In the genomic region with DNA sequence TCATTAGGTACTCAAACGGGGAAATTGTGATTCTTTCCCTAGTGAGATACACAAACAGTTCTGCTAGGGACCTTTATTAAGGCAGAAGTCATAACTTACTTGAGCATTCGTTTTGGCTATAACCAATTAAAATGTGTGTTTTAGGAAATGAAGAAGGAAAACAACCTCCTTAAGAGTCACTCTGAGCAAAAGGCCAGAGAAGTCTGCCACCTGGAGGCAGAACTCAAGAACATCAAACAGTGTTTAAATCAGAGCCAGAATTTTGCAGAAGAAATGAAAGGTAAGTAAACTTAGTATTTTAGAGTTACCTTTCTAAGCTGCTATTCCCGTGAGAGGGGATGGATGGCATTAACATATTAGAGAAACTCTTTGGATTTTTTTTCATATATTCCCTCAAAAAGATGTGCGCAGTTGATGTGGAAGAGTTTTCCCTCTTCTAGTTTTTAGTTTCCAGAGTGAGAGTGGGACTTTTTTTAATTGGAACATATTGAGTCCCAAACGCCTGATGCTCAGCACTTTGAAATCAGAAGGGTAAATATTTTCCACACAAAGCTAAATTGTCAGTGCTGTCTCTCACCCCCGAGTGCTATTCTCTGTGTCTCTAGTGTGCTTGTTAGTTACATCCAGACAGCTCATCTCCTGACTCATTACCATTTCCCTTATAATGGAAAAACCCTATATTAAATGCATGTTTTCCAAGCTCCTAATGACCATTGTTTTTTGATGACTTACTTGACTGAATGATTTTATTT, we compare ENCODE assay signal across 8 cellular contexts. TPM values are rescaled to one million over a fixed set of nuclear protein-coding genes. Genes with fewer than 3 reads are reported as not detected.
DNase-seq lines count a peak whose midpoint lies in the region; ATAC-seq and TF ChIP-seq lines count a peak whose summit lies in the region.

No MANE protein-coding gene starts in this region.

- no peaks in the 10 kb centered on the region for H4K20me1 ChIP-seq in KMS-11 (ENCODE audit: insufficient read depth)

- H3K4me3 ChIP-seq in KMS-11 (IDR thresholded peaks at IDR 0.05; ENCODE audit: insufficient read depth, low read depth, low read length) (no peak overlapping the region), thoracic aorta (no peak overlapping the region)

- no peaks in the 10 kb centered on the region for H3K9me3 Mint-ChIP-seq in activated CD4-positive, alpha-beta T cell treated with anti-CD3 and anti-CD28 coated beads, Interleukin-2, amount 10 ng/mL, durations not matched to agents 7 days and 5 days

- CTCF ChIA-PET in activated CD4-positive, alpha-beta T cell treated with anti-CD3 and anti-CD28 coated beads, Interleukin-2, amount 10 ng/mL, durations not matched to agents 7 days and 5 days (lab: Charles Lee): interaction anchor here (0.6 to 1.7 kb wide), 7 partner anchors 10 to 942 kb away, joined by 3 to 7 read pairs (median 4); no protein-coding TSS in a partner anchor

- H3K36me3 Mint-ChIP-seq in activated CD4-positive, alpha-beta T cell treated with anti-CD3 and anti-CD28 coated beads, Interleukin-2, amount 10 ng/mL, durations not matched to agents 7 days and 5 days (ENCODE audit: low read depth): peaks cover 35% of the 10 kb centered on the region

- H3K4me1 Mint-ChIP-seq in activated CD4-positive, alpha-beta T cell treated with anti-CD3 and anti-CD28 coated beads, Interleukin-2, amount 10 ng/mL, durations not matched to agents 7 days and 5 days: peaks cover 19% of the 10 kb centered on the region

- H2AFZ ChIP-seq in KMS-11 (ENCODE audit: low read depth): no peak overlapping the region

- no peak overlapping the region for H3K4me2 ChIP-seq in KMS-11

- H3K27ac Mint-ChIP-seq in activated CD4-positive, alpha-beta T cell treated with anti-CD3 and anti-CD28 coated beads, Interleukin-2, amount 10 ng/mL, durations not matched to agents 7 days and 5 days: peak overlapping the region; percentile 76

- H3K36me3 ChIP-seq in KMS-11 (ENCODE audit: insufficient read depth) (peaks cover 9% of the 10 kb centered on the region; the same call in 1 of the 2 replicates), thoracic aorta (no peaks in the 10 kb centered on the region)

- H3K27me3 ChIP-seq in KMS-11 (ENCODE audit: insufficient read depth, low read depth): no peaks in the 10 kb centered on the region
- H3K27me3 ChIP-seq in thoracic aorta (replicated peaks; ENCODE audit: insufficient read depth): no peaks in the 10 kb centered on the region

- DNase-seq in SIG-M5 treated with dmso at 0.1 percent for 504 hours (lab: John Stamatoyannopoulos, UW; ENCODE audit: unreplicated experiment): peak; percentile 40
- no peak for DNase-seq in SIG-M5 (lab: John Stamatoyannopoulos, UW)
- DNase-seq in activated CD4-positive, alpha-beta T cell treated with anti-CD3 and anti-CD28 coated beads, Interleukin-2, amount 10 ng/mL, durations not matched to agents 7 days and 5 days: peak; percentile 44
- DNase-seq in globus pallidus (ENCODE audit: low spot score): peak; percentile 6
- no peak for DNase-seq in thoracic aorta (ENCODE audit: low spot score)
- no peak for DNase-seq in stimulated activated CD8-positive, alpha-beta memory T cell treated with anti-CD3 and anti-CD28 coated beads, Interleukin-4, amount 100 ng/mL, for 48 hours

- no peak overlapping the region for H3K27ac ChIP-seq in KMS-11
- H3K27ac ChIP-seq in thoracic aorta: no peak overlapping the region

- POLR2A ChIA-PET in activated CD4-positive, alpha-beta T cell treated with anti-CD3 and anti-CD28 coated beads, Interleukin-2, amount 10 ng/mL, durations not matched to agents 7 days and 5 days (lab: Charles Lee): no interaction called here

- H3K4me1 ChIP-seq in KMS-11 (ENCODE audit: low read depth, poor library complexity, severe bottlenecking) (no peaks in the 10 kb centered on the region), thoracic aorta (ENCODE audit: control insufficient read depth in 1 of 2, low read depth in 2 of 2) (no peaks in the 10 kb centered on the region)

- ATAC-seq in GM19023 (IDR thresholded peaks at IDR 0.05; ENCODE audit: unreplicated experiment) (peak; percentile 49), thoracic aorta (ENCODE audit: insufficient number of reproducible peaks, low FRiP score, low read depth) (no peak)

- peak; percentile 85 for TF ChIP-seq CTCF in KMS-11 (conservative IDR thresholded peaks at IDR 0.05; ENCODE audit: low read depth, low read length)
- TF ChIP-seq CTCF in thoracic aorta (IDR thresholded peaks at IDR 0.05): peak; percentile 33

- H3K4me3 Mint-ChIP-seq in activated CD4-positive, alpha-beta T cell treated with anti-CD3 and anti-CD28 coated beads, Interleukin-2, amount 10 ng/mL, durations not matched to agents 7 days and 5 days: no peak overlapping the region

- no peaks in the 10 kb centered on the region for H3K9me3 ChIP-seq in thoracic aorta

- H3K27me3 Mint-ChIP-seq in activated CD4-positive, alpha-beta T cell treated with anti-CD3 and anti-CD28 coated beads, Interleukin-2, amount 10 ng/mL, durations not matched to agents 7 days and 5 days: no peaks in the 10 kb centered on the region

- no peaks in the 10 kb centered on the region for H3K79me2 ChIP-seq in KMS-11 (ENCODE audit: insufficient read depth, low read depth)

- H3K9ac ChIP-seq in KMS-11: no peak overlapping the region

RNA-seq across cellular contexts. Expression of gene CENPF, which starts 34.9 kb away (rescaled TPM):
- 100 to 1,000 TPM; 173 to 203 TPM for total RNA-seq in activated CD4-positive, alpha-beta T cell treated with anti-CD3 and anti-CD28 coated beads, Interleukin-2, amount 10 ng/mL, durations not matched to agents 7 days and 5 days
- 1 to 10 TPM in 1 of 2 donors, under 1 TPM in 1; under 0.01 to 1.8 TPM for total RNA-seq in thoracic aorta

Comparison
In these comparisons a context has a peak if more than half of its experiments do, and no peak if none do; other contexts are left out.
1. DNase-seq: peak in SIG-M5 treated with dmso at 0.1 percent for 504 hours (single experiment), activated CD4-positive, alpha-beta T cell treated with anti-CD3 and anti-CD28 coated beads, Interleukin-2, amount 10 ng/mL, durations not matched to agents 7 days and 5 days (single experiment) and globus pallidus (single experiment); none in SIG-M5 (single experiment), thoracic aorta (single experiment) and stimulated activated CD8-positive, alpha-beta memory T cell treated with anti-CD3 and anti-CD28 coated beads, Interleukin-4, amount 100 ng/mL, for 48 hours (single experiment).
2. RNA of gene CENPF, which starts 34.9 kb away (total RNA-seq): 173 to 203 TPM in activated CD4-positive, alpha-beta T cell treated with anti-CD3 and anti-CD28 coated beads, Interleukin-2, amount 10 ng/mL, durations not matched to agents 7 days and 5 days; under 0.01 to 1.8 TPM in thoracic aorta; every median in the first group is over 10 times any median in the second.